ENCODE assay signal across 12 cellular contexts in genomic region chr2:238388794-238389193, GRCh38.
"Had no signal": no experiment of that assay in that cellular context is flagged by ENCODE, and none has a peak within 500 bp of the region (broad histone marks: within the 10 kb centered on the region; RNA-seq: fewer than 3 reads in every experiment).

No MANE protein-coding gene starts in this region.

- DNase-seq: activated naive CD4-positive, alpha-beta T cell treated with anti-CD3 and anti-CD28 coated beads, Interleukin-2, amount 50 U/mL, for 16 hours; activated T-cell treated with anti-CD3 and anti-CD28 coated beads, Interleukin-2, amount 50 U/mL, for 1 hour; adrenal gland; central memory CD4-positive, alpha-beta T cell; lower lobe of right lung; stimulated activated CD4-positive, alpha-beta T cell treated with anti-CD3 and anti-CD28 coated beads, Interleukin-12 subunit alpha, Interleukin-12 subunit beta, amount 100 ng/mL, for 4 hours; stimulated activated naive CD4-positive, alpha-beta T cell; T-helper 17 cell; upper lobe of left lung had no signal

- H3K4me1 ChIP-seq: adrenal gland, parathyroid adenoma had no signal

- H3K27ac ChIP-seq: adrenal gland, lower lobe of right lung, parathyroid adenoma, upper lobe of left lung had no signal

- H3K4me3 ChIP-seq: adrenal gland, lower lobe of right lung, upper lobe of left lung had no signal

- ATAC-seq: sciatic nerve, T-helper 17 cell had no signal

- H3K9me3 ChIP-seq: adrenal gland, lower lobe of right lung, upper lobe of left lung had no signal

- H3K36me3 ChIP-seq: adrenal gland, lower lobe of right lung, upper lobe of left lung had no signal

- FAIRE-seq: TTC549 had no signal

- H3K27me3 ChIP-seq: adrenal gland, upper lobe of left lung had no signal
